ENCODE assay signal across 1 cellular context in genomic region chr14:30569903-30570226, GRCh38.
TF ChIP-seq lines count a peak whose summit lies in the region.

No MANE protein-coding gene starts in this region.

TF ChIP-seq in K562, 482 proteins besides CTCF, POLR2A, EP300 and RAD21:
- no peak for TF ChIP-seq XRCC3 (IDR thresholded peaks at IDR 0.05)
- TF ChIP-seq ETV5 (CRISPR knock-in tag; IDR thresholded peaks at IDR 0.05; ENCODE audit: low read depth) = no peak
- TF ChIP-seq, protein P1, sequence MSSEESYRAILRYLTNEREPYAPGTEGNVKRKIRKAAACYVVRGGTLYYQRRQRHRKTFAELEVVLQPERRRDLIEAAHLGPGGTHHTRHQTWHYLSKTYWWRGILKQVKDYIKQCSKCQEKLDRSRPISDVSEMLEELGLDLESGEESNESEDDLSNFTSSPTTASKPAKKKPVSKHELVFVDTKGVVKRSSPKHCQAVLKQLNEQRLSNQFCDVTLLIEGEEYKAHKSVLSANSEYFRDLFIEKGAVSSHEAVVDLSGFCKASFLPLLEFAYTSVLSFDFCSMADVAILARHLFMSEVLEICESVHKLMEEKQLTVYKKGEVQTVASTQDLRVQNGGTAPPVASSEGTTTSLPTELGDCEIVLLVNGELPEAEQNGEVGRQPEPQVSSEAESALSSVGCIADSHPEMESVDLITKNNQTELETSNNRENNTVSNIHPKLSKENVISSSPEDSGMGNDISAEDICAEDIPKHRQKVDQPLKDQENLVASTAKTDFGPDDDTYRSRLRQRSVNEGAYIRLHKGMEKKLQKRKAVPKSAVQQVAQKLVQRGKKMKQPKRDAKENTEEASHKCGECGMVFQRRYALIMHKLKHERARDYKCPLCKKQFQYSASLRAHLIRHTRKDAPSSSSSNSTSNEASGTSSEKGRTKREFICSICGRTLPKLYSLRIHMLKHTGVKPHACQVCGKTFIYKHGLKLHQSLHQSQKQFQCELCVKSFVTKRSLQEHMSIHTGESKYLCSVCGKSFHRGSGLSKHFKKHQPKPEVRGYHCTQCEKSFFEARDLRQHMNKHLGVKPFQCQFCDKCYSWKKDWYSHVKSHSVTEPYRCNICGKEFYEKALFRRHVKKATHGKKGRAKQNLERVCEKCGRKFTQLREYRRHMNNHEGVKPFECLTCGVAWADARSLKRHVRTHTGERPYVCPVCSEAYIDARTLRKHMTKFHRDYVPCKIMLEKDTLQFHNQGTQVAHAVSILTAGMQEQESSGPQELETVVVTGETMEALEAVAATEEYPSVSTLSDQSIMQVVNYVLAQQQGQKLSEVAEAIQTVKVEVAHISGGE (CRISPR knock-in tag; IDR thresholded peaks at IDR 0.05) = no peak
- TF ChIP-seq U2AF2 (optimal IDR thresholded peaks at IDR 0.05; ENCODE audit: low read depth, low read length) = no peak
- TF ChIP-seq ZC3H8 (IDR thresholded peaks at IDR 0.05) = no peak
